8 cellular contexts compared by ENCODE assay signal in the genomic region with DNA sequence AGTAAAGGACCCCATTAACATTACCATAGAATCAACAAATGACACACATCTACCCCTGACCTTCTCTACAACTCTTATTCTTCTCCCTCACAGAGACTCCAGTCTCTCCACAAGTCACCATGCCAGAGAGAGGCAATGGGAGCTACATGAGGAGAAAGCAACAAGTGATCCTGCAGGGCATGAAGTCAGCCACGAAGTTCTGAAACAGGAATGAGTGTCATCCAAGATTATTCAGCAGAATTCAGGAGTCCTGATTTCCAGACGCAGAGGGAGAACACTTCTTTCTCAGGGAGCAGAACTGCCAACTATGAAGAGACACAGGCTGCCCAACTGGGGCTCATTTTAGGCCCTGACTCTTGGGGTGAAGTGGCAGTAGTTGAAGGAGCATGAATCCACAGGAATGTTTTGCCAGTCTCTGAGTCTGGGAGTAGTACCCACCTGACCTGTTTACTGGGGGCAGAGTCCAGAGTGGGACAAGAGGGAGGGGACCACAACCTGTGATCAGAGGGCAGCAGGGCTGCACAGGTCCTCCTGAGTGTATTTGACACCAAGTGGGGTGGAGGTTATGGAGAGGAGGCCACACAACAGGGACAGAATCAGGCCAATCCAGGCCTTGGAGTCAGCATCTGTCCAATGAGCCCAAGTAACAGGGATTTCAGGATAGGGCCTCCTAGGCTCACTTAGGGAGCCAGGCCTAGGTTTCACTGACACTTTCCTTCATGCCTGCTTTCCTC. TPM values are rescaled to one million over a fixed set of nuclear protein-coding genes. Genes with fewer than 3 reads are reported as not detected.
DNase-seq lines count a peak whose midpoint lies in the region; ATAC-seq and TF ChIP-seq lines count a peak whose summit lies in the region.

No MANE protein-coding gene starts in this region.

- peaks cover 39% of the 10 kb centered on the region for H3K79me2 ChIP-seq in hepatocyte

- H3K4me2 ChIP-seq in hepatocyte: peak overlapping the region; percentile 81

- H3K27ac ChIP-seq in hepatocyte (peak overlapping the region; percentile 94), skeletal muscle tissue (ENCODE audit: low read depth, low read length) (peak overlapping the region; percentile 96)

- peak overlapping the region; percentile 86 to 93 (median 90) for H3K9ac ChIP-seq in skeletal muscle tissue (ENCODE audit: low read depth in 1 of 3, low read length in 3 of 3)

- peaks cover 23% of the 10 kb centered on the region for H3K36me3 Mint-ChIP-seq in activated B cell treated with CpG ODN at 0.5 μM for 24 hours (ENCODE audit: low read depth)

- no peak for DNase-seq in HAP-1 (ENCODE audit: low spot score in 2 of 2)
- no peak for DNase-seq in activated B cell treated with CpG ODN at 0.5 μM for 24 hours
- DNase-seq in hepatocyte (ENCODE audit: low spot score): peak; percentile 67
- no peak for DNase-seq in NCI-H1417 treated with DMSO at 0.1 percent for 48 hours (lab: John Stamatoyannopoulos, UW)
- DNase-seq in NCI-H1694 treated with DMSO at 0.1 percent for 48 hours (lab: John Stamatoyannopoulos, UW): no peak

- H3K9me2 ChIP-seq in hepatocyte (replicated peaks; ENCODE audit: insufficient read depth): no peaks in the 10 kb centered on the region

- no peaks in the 10 kb centered on the region for H3K27me3 Mint-ChIP-seq in activated B cell treated with CpG ODN at 0.5 μM for 24 hours

- peaks cover 57% of the 10 kb centered on the region for H3K4me1 Mint-ChIP-seq in activated B cell treated with CpG ODN at 0.5 μM for 24 hours

- WGBS in hepatocyte (ENCODE audit: low lambda C conversion rate, missing lambda C conversion rate): 56% methylated on average over 2 of the region's 2 CpGs

- intact Hi-C loops in activated B cell treated with CpG ODN at 0.5 μM for 24 hours (cut with micrococcal nuclease): loop anchor here (5.0 to 10.0 kb wide), 5 partner anchors 695 to 1875 kb away; a partner anchor contains a TSS

- peaks cover 1% of the 10 kb centered on the region for H4K20me1 ChIP-seq in hepatocyte (ENCODE audit: insufficient read depth, poor library complexity, severe bottlenecking)

- H3K27ac Mint-ChIP-seq in activated B cell treated with CpG ODN at 0.5 μM for 24 hours: peak overlapping the region; percentile 97

- no peaks in the 10 kb centered on the region for H3K9me3 ChIP-seq in HAP-1
- H3K9me3 ChIP-seq in hepatocyte (ENCODE audit: low read depth): no peaks in the 10 kb centered on the region
- H3K9me3 ChIP-seq in skeletal muscle tissue (ENCODE audit: control insufficient read depth in 3 of 3, low read length in 3 of 3): no peaks in the 10 kb centered on the region

- peak overlapping the region; percentile 96 for H3K4me3 Mint-ChIP-seq in activated B cell treated with CpG ODN at 0.5 μM for 24 hours

- POLR2A ChIA-PET in activated B cell treated with CpG ODN at 0.5 μM for 24 hours (lab: Charles Lee): interaction anchor here (1.0 to 9.0 kb wide), 12 partner anchors 12 to 486 kb away, joined by 3 to 214 read pairs (median 16); a partner anchor contains a TSS

- H3K27me3 ChIP-seq in HAP-1 (ENCODE audit: low read depth) (no peaks in the 10 kb centered on the region), hepatocyte (no peaks in the 10 kb centered on the region), skeletal muscle tissue (ENCODE audit: control insufficient read depth in 3 of 3, insufficient read depth in 3 of 3, low read length in 3 of 3) (no peaks in the 10 kb centered on the region)

- peak overlapping the region; percentile 92 for H3K4me3 ChIP-seq in HAP-1
- H3K4me3 ChIP-seq in hepatocyte: peak overlapping the region; percentile 39
- peak overlapping the region; percentile 86 to 92 (median 89) for H3K4me3 ChIP-seq in skeletal muscle tissue (ENCODE audit: low read length in 3 of 3)

- no peaks in the 10 kb centered on the region; the same call in none of the 2 replicates for H3K36me3 ChIP-seq in HAP-1 (replicated peaks)
- no peaks in the 10 kb centered on the region for H3K36me3 ChIP-seq in hepatocyte (replicated peaks; ENCODE audit: insufficient read depth, low read depth)
- peaks cover 7 to 11% (median 9%) of the 10 kb centered on the region in 3 donors for H3K36me3 ChIP-seq in skeletal muscle tissue (ENCODE audit: control insufficient read depth in 3 of 3, insufficient read depth in 3 of 3, low read length in 3 of 3)

- H3K9me3 Mint-ChIP-seq in activated B cell treated with CpG ODN at 0.5 μM for 24 hours: no peaks in the 10 kb centered on the region

- peaks cover 20% of the 10 kb centered on the region for H3K4me1 ChIP-seq in HAP-1
- peaks cover 20% of the 10 kb centered on the region for H3K4me1 ChIP-seq in hepatocyte (ENCODE audit: insufficient read depth)
- peaks cover 22 to 38% (median 37%) of the 10 kb centered on the region in 3 donors for H3K4me1 ChIP-seq in skeletal muscle tissue (ENCODE audit: control insufficient read depth in 3 of 3, insufficient read depth in 3 of 3, low read length in 3 of 3)

- CTCF ChIA-PET in activated B cell treated with CpG ODN at 0.5 μM for 24 hours (lab: Charles Lee): interaction anchor here (2.2 kb wide), 1 partner anchor 176 kb away, joined by 9 read pairs; a partner anchor contains a TSS

- TF ChIP-seq CTCF in activated B cell treated with CpG ODN at 0.5 μM for 24 hours (IDR thresholded peaks at IDR 0.05) (no peak), hepatocyte (IDR thresholded peaks at IDR 0.05; ENCODE audit: poor library complexity) (no peak)

- H2AFZ ChIP-seq in hepatocyte: peak overlapping the region; percentile 3

- ATAC-seq in activated B cell treated with CpG ODN at 0.5 μM for 24 hours (ENCODE audit: low read depth) (no peak), GM21786 (IDR thresholded peaks at IDR 0.05; ENCODE audit: unreplicated experiment) (no peak), HG03025 (IDR thresholded peaks at IDR 0.05; ENCODE audit: low FRiP score, unreplicated experiment) (no peak)

- in situ Hi-C loops in HAP-1 (cut with MboI; ENCODE audit: low sequenced_read_pairs): no loop called here

RNA-seq across cellular contexts. Expression of a gene that starts 2.4 kb away (rescaled TPM):
- total RNA-seq in activated B cell treated with CpG ODN at 0.5 μM for 24 hours (109 and 112 TPM in 2 replicates), hepatocyte (38.2 and 47.8 TPM in 2 replicates), skeletal muscle tissue (23.0 TPM)
- 25.2 and 27.3 TPM in 2 replicates for polyA plus RNA-seq in hepatocyte

RNA-seq across cellular contexts. Expression of a gene that starts 28.6 kb away (rescaled TPM):
- 4.5 and 5.5 TPM in 2 replicates for total RNA-seq in activated B cell treated with CpG ODN at 0.5 μM for 24 hours
- total RNA-seq in hepatocyte: 0.03 TPM in 1 of 2 replicates, not detected in the other
- not detected in 2 replicates for polyA plus RNA-seq in hepatocyte
- under 0.01 TPM for total RNA-seq in skeletal muscle tissue

Comparison
In these comparisons a context has a peak if more than half of its experiments do, and no peak if none do; other contexts are left out.
1. H3K4me3 ChIP-seq: peak in every context shown above with its lines; median percentile 92 in HAP-1; 89 in skeletal muscle tissue; 39 in hepatocyte.